In the genomic region with DNA sequence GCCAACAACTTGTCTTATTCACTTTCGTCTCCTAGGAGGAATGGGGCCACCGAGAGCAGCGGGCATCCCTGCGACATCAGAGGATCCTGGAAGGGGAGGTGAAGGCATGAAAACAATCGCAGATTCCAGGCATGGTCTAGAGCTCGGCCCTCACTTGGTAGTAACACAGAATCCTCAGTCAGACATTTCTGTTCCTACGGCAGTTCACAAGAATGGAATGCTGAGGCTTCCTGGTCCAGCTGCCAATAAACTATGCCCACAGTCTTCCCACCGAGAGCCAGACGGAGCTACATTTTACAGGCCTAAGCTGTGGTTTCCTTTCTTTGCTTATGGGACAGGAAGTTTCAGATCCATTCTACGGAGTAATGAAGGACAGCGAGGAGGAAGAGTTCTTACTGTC, we compare ENCODE assay signal across 1 cellular context.
TF ChIP-seq lines count a peak whose summit lies in the region.

No MANE protein-coding gene starts in this region.

TF ChIP-seq in IMR-90, 13 proteins besides CTCF, POLR2A, EP300 and RAD21 (continued from another document):
- TF ChIP-seq, protein P1, sequence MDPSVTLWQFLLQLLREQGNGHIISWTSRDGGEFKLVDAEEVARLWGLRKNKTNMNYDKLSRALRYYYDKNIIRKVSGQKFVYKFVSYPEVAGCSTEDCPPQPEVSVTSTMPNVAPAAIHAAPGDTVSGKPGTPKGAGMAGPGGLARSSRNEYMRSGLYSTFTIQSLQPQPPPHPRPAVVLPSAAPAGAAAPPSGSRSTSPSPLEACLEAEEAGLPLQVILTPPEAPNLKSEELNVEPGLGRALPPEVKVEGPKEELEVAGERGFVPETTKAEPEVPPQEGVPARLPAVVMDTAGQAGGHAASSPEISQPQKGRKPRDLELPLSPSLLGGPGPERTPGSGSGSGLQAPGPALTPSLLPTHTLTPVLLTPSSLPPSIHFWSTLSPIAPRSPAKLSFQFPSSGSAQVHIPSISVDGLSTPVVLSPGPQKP (IDR thresholded peaks at IDR 0.05; ENCODE audit: borderline replicate concordance, low read depth, low read length) = no peak
- TF ChIP-seq, protein P2, sequence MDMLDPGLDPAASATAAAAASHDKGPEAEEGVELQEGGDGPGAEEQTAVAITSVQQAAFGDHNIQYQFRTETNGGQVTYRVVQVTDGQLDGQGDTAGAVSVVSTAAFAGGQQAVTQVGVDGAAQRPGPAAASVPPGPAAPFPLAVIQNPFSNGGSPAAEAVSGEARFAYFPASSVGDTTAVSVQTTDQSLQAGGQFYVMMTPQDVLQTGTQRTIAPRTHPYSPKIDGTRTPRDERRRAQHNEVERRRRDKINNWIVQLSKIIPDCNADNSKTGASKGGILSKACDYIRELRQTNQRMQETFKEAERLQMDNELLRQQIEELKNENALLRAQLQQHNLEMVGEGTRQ (IDR thresholded peaks at IDR 0.05; ENCODE audit: low read depth, low read length) = no peak
- TF ChIP-seq MAZ (IDR thresholded peaks at IDR 0.05; ENCODE audit: borderline replicate concordance, low read depth, low read length) (no peak), NFE2L2 (IDR thresholded peaks at IDR 0.05; ENCODE audit: low read depth, low read length) (no peak), MXI1 (IDR thresholded peaks at IDR 0.05; ENCODE audit: borderline replicate concordance, low read depth, low read length) (no peak)
TF ChIP-seq in IMR-90: peak in this region for 0.
